1 cellular context compared by ENCODE assay signal in genomic region chr9:81844131-81844567, GRCh38.
A peak's percentile ranks its signal among the peaks of the same experiment; 100 is the strongest.
TF ChIP-seq lines count a peak whose summit lies in the region.

No MANE protein-coding gene starts in this region.

TF ChIP-seq in HepG2, 621 proteins besides CTCF, POLR2A, EP300 and RAD21 (continued from another document and continues in another):
- no peak for TF ChIP-seq ZNF234 (CRISPR knock-in tag; conservative IDR thresholded peaks at IDR 0.05)
- TF ChIP-seq SMARCE1 (IDR thresholded peaks at IDR 0.05; ENCODE audit: borderline replicate concordance): no peak
- TF ChIP-seq ZNF367 (CRISPR knock-in tag; IDR thresholded peaks at IDR 0.05; ENCODE audit: borderline replicate concordance): no peak
- no peak for TF ChIP-seq ZNF558 (CRISPR knock-in tag; IDR thresholded peaks at IDR 0.05; ENCODE audit: borderline replicate concordance)
- no peak for TF ChIP-seq ZBTB7A (CRISPR knock-in tag; IDR thresholded peaks at IDR 0.05)
- peak; percentile 92 for TF ChIP-seq ESRRA (CRISPR knock-in tag; IDR thresholded peaks at IDR 0.05; ENCODE audit: low read depth)
- TF ChIP-seq PPARG (CRISPR knock-in tag; conservative IDR thresholded peaks at IDR 0.05): peak; percentile 87
- TF ChIP-seq ZNF3 (CRISPR knock-in tag; IDR thresholded peaks at IDR 0.05): no peak
- peak; percentile 34; the same call in 1 of the 2 replicates for TF ChIP-seq HNF1B (CRISPR knock-in tag; IDR thresholded peaks at IDR 0.05)
- no peak for TF ChIP-seq ZNF598 (CRISPR knock-in tag; IDR thresholded peaks at IDR 0.05; ENCODE audit: borderline replicate concordance)
- TF ChIP-seq ZGPAT (CRISPR knock-in tag; IDR thresholded peaks at IDR 0.05): no peak
- no peak for TF ChIP-seq LCORL (IDR thresholded peaks at IDR 0.05)
- TF ChIP-seq LCORL (CRISPR knock-in tag; IDR thresholded peaks at IDR 0.05): 0 out of 2 replicates have a peak, but pooled peaks have one; percentile 22
- no peak for TF ChIP-seq ZNF225 (CRISPR knock-in tag; IDR thresholded peaks at IDR 0.05)
- TF ChIP-seq ZNF441 (CRISPR knock-in tag; IDR thresholded peaks at IDR 0.05; ENCODE audit: borderline replicate concordance): 0 out of 2 replicates have a peak, but pooled peaks have one; percentile 19
- no peak for TF ChIP-seq U2AF2 (IDR thresholded peaks at IDR 0.05; ENCODE audit: low read depth, low read length)
- no peak for TF ChIP-seq ZNF720 (CRISPR knock-in tag; IDR thresholded peaks at IDR 0.05)
- TF ChIP-seq TEAD3 (CRISPR knock-in tag; optimal IDR thresholded peaks at IDR 0.05; ENCODE audit: borderline replicate concordance): peak; percentile 83
- peak; percentile 85 for TF ChIP-seq ZNF609 (CRISPR knock-in tag; IDR thresholded peaks at IDR 0.05; ENCODE audit: borderline replicate concordance)
- no peak for TF ChIP-seq CBX2 (IDR thresholded peaks at IDR 0.05; ENCODE audit: low read depth, low read length)
- TF ChIP-seq CBX2 (CRISPR knock-in tag; IDR thresholded peaks at IDR 0.05; ENCODE audit: low read depth): no peak
- no peak for TF ChIP-seq TBP (CRISPR knock-in tag; IDR thresholded peaks at IDR 0.05)
- TF ChIP-seq DNMT3B (CRISPR knock-in tag; conservative IDR thresholded peaks at IDR 0.05): no peak
- TF ChIP-seq ZC3H13 (CRISPR knock-in tag; IDR thresholded peaks at IDR 0.05): no peak
- no peak for TF ChIP-seq TERF1 (CRISPR knock-in tag; IDR thresholded peaks at IDR 0.05)
- no peak for TF ChIP-seq ZSCAN25 (CRISPR knock-in tag; IDR thresholded peaks at IDR 0.05)
- TF ChIP-seq STAT6 (CRISPR knock-in tag; IDR thresholded peaks at IDR 0.05; ENCODE audit: borderline replicate concordance): no peak
- peak; percentile 75 for TF ChIP-seq ZNF263 (CRISPR knock-in tag; IDR thresholded peaks at IDR 0.05)
- TF ChIP-seq RARA (CRISPR knock-in tag; IDR thresholded peaks at IDR 0.05): peak; percentile 92
- TF ChIP-seq ZNF282 (IDR thresholded peaks at IDR 0.05; ENCODE audit: partially characterized antibody): no peak
- peak; percentile 93 for TF ChIP-seq HNF4A (CRISPR knock-in tag; IDR thresholded peaks at IDR 0.05)
- no peak for TF ChIP-seq ZNF337 (CRISPR knock-in tag; IDR thresholded peaks at IDR 0.05; ENCODE audit: borderline replicate concordance, low read depth)
- peak; percentile 34; the same call in 1 of the 2 replicates for TF ChIP-seq ZNF746 (CRISPR knock-in tag; IDR thresholded peaks at IDR 0.05)
- no peak for TF ChIP-seq GMEB1 (CRISPR knock-in tag; IDR thresholded peaks at IDR 0.05; ENCODE audit: borderline replicate concordance)
- TF ChIP-seq MEF2D (CRISPR knock-in tag; IDR thresholded peaks at IDR 0.05): no peak
- no peak for TF ChIP-seq AGO1 (IDR thresholded peaks at IDR 0.05; ENCODE audit: low read depth, low read length, poor library complexity, severe bottlenecking)
- no peak for TF ChIP-seq MLLT10 (CRISPR knock-in tag; IDR thresholded peaks at IDR 0.05)
- no peak for TF ChIP-seq ZNF563 (CRISPR knock-in tag; IDR thresholded peaks at IDR 0.05)
- no peak for TF ChIP-seq ZBTB14 (CRISPR knock-in tag; IDR thresholded peaks at IDR 0.05)
- no peak for TF ChIP-seq KLF9 (CRISPR knock-in tag; IDR thresholded peaks at IDR 0.05; ENCODE audit: low read depth)
- no peak for TF ChIP-seq ZNF34 (CRISPR knock-in tag; IDR thresholded peaks at IDR 0.05; ENCODE audit: borderline replicate concordance)
- TF ChIP-seq MED1 (CRISPR knock-in tag; IDR thresholded peaks at IDR 0.05): peak; percentile 64
- TF ChIP-seq ZNF230 (CRISPR knock-in tag; IDR thresholded peaks at IDR 0.05): no peak
- peak; percentile 19; the same call in 1 of the 2 replicates for TF ChIP-seq NCOA2 (CRISPR knock-in tag; IDR thresholded peaks at IDR 0.05)
- no peak for TF ChIP-seq DZIP1 (CRISPR knock-in tag; IDR thresholded peaks at IDR 0.05)
- TF ChIP-seq NAIF1 (CRISPR knock-in tag; IDR thresholded peaks at IDR 0.05; ENCODE audit: borderline replicate concordance): no peak
- no peak for TF ChIP-seq HMGXB4 (CRISPR knock-in tag; IDR thresholded peaks at IDR 0.05; ENCODE audit: borderline replicate concordance in 1 of 2, low read depth in 1 of 2)
- no peak for TF ChIP-seq CEBPB (IDR thresholded peaks at IDR 0.05; ENCODE audit: borderline replicate concordance, low read depth, low read length)
- TF ChIP-seq TCF7 (IDR thresholded peaks at IDR 0.05; ENCODE audit: low read depth): peak; percentile 61; the same call in 1 of the 2 replicates
